In genomic region chr3:58404396-58404795, GRCh38 we compare ENCODE assay signal across 11 cellular contexts. TPM values are rescaled to one million over a fixed set of nuclear protein-coding genes. Genes with fewer than 3 reads are reported as not detected.
DNase-seq lines count a peak whose midpoint lies in the region; ATAC-seq and TF ChIP-seq lines count a peak whose summit lies in the region.
"Had no signal": no experiment of that assay in that cellular context is flagged by ENCODE, and none has a peak within 500 bp of the region (broad histone marks: within the 10 kb centered on the region; RNA-seq: fewer than 3 reads in every experiment).

No MANE protein-coding gene starts in this region.

- no peak for DNase-seq in activated CD4-positive, alpha-beta T cell treated with anti-CD3 and anti-CD28 coated beads for 36 hours
- DNase-seq in activated CD4-positive, alpha-beta T cell treated with anti-CD3 and anti-CD28 coated beads for 4 hours = no peak
- DNase-seq in activated B cell treated with CpG ODN at 0.5 μM for 24 hours (no peak), fibroblast of the aortic adventitia (ENCODE audit: low read depth) (peak; percentile 62), AML-193 (lab: John Stamatoyannopoulos, UW) (no peak), left lobe of liver (ENCODE audit: low spot score) (no peak)
- DNase-seq: DMS79, Peyer's patch, WERI-Rb-1 had no signal

- H3K9me3 Mint-ChIP-seq in activated CD4-positive, alpha-beta T cell treated with anti-CD3 and anti-CD28 coated beads for 36 hours (ENCODE audit: low read depth) = no peaks in the 10 kb centered on the region
- no peaks in the 10 kb centered on the region for H3K9me3 Mint-ChIP-seq in activated B cell treated with CpG ODN at 0.5 μM for 24 hours
- H3K9me3 Mint-ChIP-seq in stimulated activated naive CD8-positive, alpha-beta T cell treated with anti-CD3 and anti-CD28 coated beads, Interleukin-15, Interleukin-2, amounts not matched to agents 100 ng/mL and 50 ng/mL, for 24 hours = no peaks in the 10 kb centered on the region

- no peak overlapping the region for H3K4me3 ChIP-seq in fibroblast of the aortic adventitia (ENCODE audit: low read depth, low read length)
- H3K4me3 ChIP-seq: Peyer's patch had no signal

- intact Hi-C loops in activated CD4-positive, alpha-beta T cell treated with anti-CD3 and anti-CD28 coated beads for 36 hours (cut with DNase I, micrococcal nuclease) = no loop called here
- intact Hi-C loops in activated B cell treated with CpG ODN at 0.5 μM for 24 hours (cut with micrococcal nuclease) = loop anchor here (2.0 kb wide), 1 partner anchor 14 kb away; no protein-coding TSS in a partner anchor

- TF ChIP-seq CTCF in activated B cell treated with CpG ODN at 0.5 μM for 24 hours (IDR thresholded peaks at IDR 0.05) = no peak
- no peak for TF ChIP-seq CTCF in fibroblast of the aortic adventitia (IDR thresholded peaks at IDR 0.05; ENCODE audit: insufficient read depth, low read length)

- POLR2A ChIA-PET in activated CD4-positive, alpha-beta T cell treated with anti-CD3 and anti-CD28 coated beads for 36 hours (lab: Charles Lee) = no interaction called here
- POLR2A ChIA-PET in activated B cell treated with CpG ODN at 0.5 μM for 24 hours (lab: Charles Lee) = interaction anchor here (1.8 kb wide), 1 partner anchor 54 kb away, joined by 5 read pairs; no protein-coding TSS in a partner anchor

- H3K4me1 Mint-ChIP-seq in activated CD4-positive, alpha-beta T cell treated with anti-CD3 and anti-CD28 coated beads for 36 hours = no peaks in the 10 kb centered on the region
- H3K4me1 Mint-ChIP-seq in activated B cell treated with CpG ODN at 0.5 μM for 24 hours = peaks cover 59% of the 10 kb centered on the region
- H3K4me1 Mint-ChIP-seq in stimulated activated naive CD8-positive, alpha-beta T cell treated with anti-CD3 and anti-CD28 coated beads, Interleukin-15, Interleukin-2, amounts not matched to agents 100 ng/mL and 50 ng/mL, for 24 hours (ENCODE audit: low read depth) = no peaks in the 10 kb centered on the region

- CTCF ChIA-PET in activated CD4-positive, alpha-beta T cell treated with anti-CD3 and anti-CD28 coated beads for 36 hours (lab: Charles Lee) = interaction anchor here (0.8 to 2.6 kb wide), 3 partner anchors 11 to 1910 kb away, joined by 4 to 13 read pairs (median 7); partner anchors contain the start of genes HTD2 and RPP14
- CTCF ChIA-PET in activated B cell treated with CpG ODN at 0.5 μM for 24 hours (lab: Charles Lee) = interaction anchor here (0.7 to 3.0 kb wide), 3 partner anchors 9 to 16 kb away, joined by 3 to 8 read pairs (median 3); no protein-coding TSS in a partner anchor

- H3K27me3 Mint-ChIP-seq in activated CD4-positive, alpha-beta T cell treated with anti-CD3 and anti-CD28 coated beads for 36 hours = no peaks in the 10 kb centered on the region
- H3K27me3 Mint-ChIP-seq in activated B cell treated with CpG ODN at 0.5 μM for 24 hours = no peaks in the 10 kb centered on the region
- H3K27me3 Mint-ChIP-seq in stimulated activated naive CD8-positive, alpha-beta T cell treated with anti-CD3 and anti-CD28 coated beads, Interleukin-15, Interleukin-2, amounts not matched to agents 100 ng/mL and 50 ng/mL, for 24 hours = no peaks in the 10 kb centered on the region

- no peak overlapping the region for H3K4me3 Mint-ChIP-seq in activated CD4-positive, alpha-beta T cell treated with anti-CD3 and anti-CD28 coated beads for 36 hours
- H3K4me3 Mint-ChIP-seq in activated B cell treated with CpG ODN at 0.5 μM for 24 hours = no peak overlapping the region
- no peak overlapping the region for H3K4me3 Mint-ChIP-seq in stimulated activated naive CD8-positive, alpha-beta T cell treated with anti-CD3 and anti-CD28 coated beads, Interleukin-15, Interleukin-2, amounts not matched to agents 100 ng/mL and 50 ng/mL, for 24 hours

- peak overlapping the region; percentile 12 for H3K27ac Mint-ChIP-seq in activated CD4-positive, alpha-beta T cell treated with anti-CD3 and anti-CD28 coated beads for 36 hours
- peak overlapping the region; percentile 68 for H3K27ac Mint-ChIP-seq in activated B cell treated with CpG ODN at 0.5 μM for 24 hours
- H3K27ac Mint-ChIP-seq in stimulated activated naive CD8-positive, alpha-beta T cell treated with anti-CD3 and anti-CD28 coated beads, Interleukin-15, Interleukin-2, amounts not matched to agents 100 ng/mL and 50 ng/mL, for 24 hours = peak overlapping the region; percentile 49

- ATAC-seq in activated CD4-positive, alpha-beta T cell treated with anti-CD3 and anti-CD28 coated beads for 36 hours = peak; percentile 16
- ATAC-seq in activated B cell treated with CpG ODN at 0.5 μM for 24 hours (ENCODE audit: low read depth) (peak; percentile 48), GM19395 (IDR thresholded peaks at IDR 0.05; ENCODE audit: unreplicated experiment) (no peak), left lobe of liver (no peak)

- peaks cover 15% of the 10 kb centered on the region for H3K36me3 Mint-ChIP-seq in activated CD4-positive, alpha-beta T cell treated with anti-CD3 and anti-CD28 coated beads for 36 hours (ENCODE audit: low read depth)
- H3K36me3 Mint-ChIP-seq in activated B cell treated with CpG ODN at 0.5 μM for 24 hours (ENCODE audit: low read depth) = peaks cover 60% of the 10 kb centered on the region
- peaks cover 50% of the 10 kb centered on the region for H3K36me3 Mint-ChIP-seq in stimulated activated naive CD8-positive, alpha-beta T cell treated with anti-CD3 and anti-CD28 coated beads, Interleukin-15, Interleukin-2, amounts not matched to agents 100 ng/mL and 50 ng/mL, for 24 hours (ENCODE audit: low read depth)

RNA-seq across cellular contexts. Expression of gene PDHB, which starts 29.2 kb away (rescaled TPM):
- total RNA-seq in activated CD4-positive, alpha-beta T cell treated with anti-CD3 and anti-CD28 coated beads for 36 hours = 10 to 100 TPM; 42.7 to 50.7 TPM
- total RNA-seq in activated B cell treated with CpG ODN at 0.5 μM for 24 hours = 63.0 and 67.3 TPM in 2 replicates
- total RNA-seq in fibroblast of the aortic adventitia (ENCODE audit: low replicate concordance) = 75.4 and 82.3 TPM in 2 replicates
- total RNA-seq in left lobe of liver = 35.9 TPM

Comparison
In these comparisons a context has a peak if more than half of its experiments do, and no peak if none do; other contexts are left out.
1. ATAC-seq: peak in activated CD4-positive, alpha-beta T cell treated with anti-CD3 and anti-CD28 coated beads for 36 hours (single experiment) and activated B cell treated with CpG ODN at 0.5 μM for 24 hours (single experiment); none in GM19395 (single experiment) and left lobe of liver (single experiment).
2. H3K27ac Mint-ChIP-seq: peak in every context shown above with its lines; median percentile 68 in activated B cell treated with CpG ODN at 0.5 μM for 24 hours; 49 in stimulated activated naive CD8-positive, alpha-beta T cell treated with anti-CD3 and anti-CD28 coated beads, Interleukin-15, Interleukin-2, amounts not matched to agents 100 ng/mL and 50 ng/mL, for 24 hours; 12 in activated CD4-positive, alpha-beta T cell treated with anti-CD3 and anti-CD28 coated beads for 36 hours.